Comparison of ENCODE assay signal across 9 cellular contexts in the genomic region with DNA sequence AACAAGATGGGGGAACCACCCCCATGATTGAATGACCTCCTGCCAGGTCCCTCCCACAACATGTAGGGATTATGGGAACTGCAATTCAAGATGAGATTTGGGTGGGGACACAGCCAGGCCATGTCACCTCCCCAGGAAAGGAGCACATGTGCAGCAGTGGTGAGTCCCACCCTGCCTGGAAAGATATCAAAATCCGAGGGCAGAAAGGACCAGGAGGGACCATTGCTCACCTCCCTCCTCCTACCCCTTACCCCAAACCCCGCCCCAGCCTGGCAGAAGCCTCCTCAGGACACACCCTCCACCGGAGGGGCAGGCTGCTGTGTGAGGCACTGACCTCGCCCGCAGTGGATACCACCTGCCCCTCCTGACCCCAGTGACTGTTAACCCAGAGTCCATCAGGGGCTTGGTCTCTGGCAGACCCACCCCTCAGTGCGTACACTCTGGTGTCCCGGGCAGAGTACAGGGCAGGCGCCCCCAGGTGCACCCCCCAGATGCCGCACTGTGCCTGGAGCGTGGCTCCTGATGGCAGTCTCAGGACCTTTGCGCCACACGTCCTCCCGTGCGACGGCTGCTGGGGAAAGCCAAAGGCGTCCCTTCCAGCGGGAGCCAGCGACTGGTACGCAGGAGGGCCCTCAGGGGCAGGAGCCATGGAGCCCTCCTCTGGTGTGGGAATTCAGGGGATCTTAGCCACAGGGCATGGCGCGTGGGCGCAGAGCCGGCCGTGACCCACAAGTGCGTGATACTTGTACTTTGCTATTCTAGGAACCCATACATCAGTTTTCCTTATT. TPM values are rescaled to one million over a fixed set of nuclear protein-coding genes. Genes with fewer than 3 reads are reported as not detected.
A peak's percentile ranks its signal among the peaks of the same experiment; 100 is the strongest.
DNase-seq lines count a peak whose midpoint lies in the region; ATAC-seq and TF ChIP-seq lines count a peak whose summit lies in the region.
"Had no signal": no experiment of that assay in that cellular context is flagged by ENCODE, and none has a peak within 500 bp of the region (broad histone marks: within the 10 kb centered on the region; RNA-seq: fewer than 3 reads in every experiment).

No MANE protein-coding gene starts in this region.

- peaks cover 37 to 90% (median 78%) of the 10 kb centered on the region in 11 experiments for H4K20me1 ChIP-seq in BLaER1 treated with 17β-estradiol and CSF1 and Interleukin-3, amounts not matched to agents 10 nM and 100 nM

- TF ChIP-seq CTCF in esophagus muscularis mucosa (IDR thresholded peaks at IDR 0.05) (no peak), ovary (IDR thresholded peaks at IDR 0.05) (no peak)

- peaks cover 38 to 57% (median 47%) of the 10 kb centered on the region in 10 experiments for H3K4me1 ChIP-seq in BLaER1 treated with 17β-estradiol and CSF1 and Interleukin-3, amounts not matched to agents 10 nM and 100 nM
- H3K4me1 ChIP-seq in esophagus muscularis mucosa (peaks cover 5 to 30% (median 14%) of the 10 kb centered on the region in 4 donors), ovary (ENCODE audit: insufficient read depth) (no peaks in the 10 kb centered on the region)

- TF ChIP-seq POLR2A in esophagus muscularis mucosa (IDR thresholded peaks at IDR 0.05; ENCODE audit: low read depth) (no peak), ovary (IDR thresholded peaks at IDR 0.05) (no peak)

- no peak for TF ChIP-seq EP300 in esophagus muscularis mucosa (IDR thresholded peaks at IDR 0.05)
- TF ChIP-seq EP300 in ovary (IDR thresholded peaks at IDR 0.05): no peak

- no peak overlapping the region for H3K4me3 ChIP-seq in BLaER1 treated with 17β-estradiol and CSF1 and Interleukin-3, amounts not matched to agents 10 nM and 100 nM
- H3K4me3 ChIP-seq in MG63 (no peak overlapping the region), esophagus muscularis mucosa (no peak overlapping the region), ovary (no peak overlapping the region)

- intact Hi-C loops in esophagus muscularis mucosa (cut with DNase I) (no loop called here), ovary (cut with DNase I) (loop anchor here in 1 of 4 donors (10.0 kb wide), 1 partner anchor 45 kb away; the partner anchor contains the start of gene RRP1)

- H3K27ac ChIP-seq in BLaER1 treated with 17β-estradiol and CSF1 and Interleukin-3, amounts not matched to agents 10 nM and 100 nM: no peak overlapping the region
- H3K27ac ChIP-seq in esophagus muscularis mucosa (replicated peaks in 1 of 4) (peak overlapping the region; percentile 40 to 73 (median 65)), ovary (peak overlapping the region; percentile 70 to 89)

- H3K4me2 ChIP-seq in BLaER1 treated with 17β-estradiol and CSF1 and Interleukin-3, amounts not matched to agents 10 nM and 100 nM: peak overlapping the region in 10 of 11 experiments; percentile 15 to 62 (median 46); a peak in 18 of 22 replicates

- peak; percentile 44 for DNase-seq in MG63
- no peak for DNase-seq in esophagus muscularis mucosa (ENCODE audit: extremely low spot score)
- DNase-seq in ovary: peak in 2 of 5 donors; percentile 39 to 48
- no peak for DNase-seq in DMS153 (lab: John Stamatoyannopoulos, UW)
- DNase-seq: immature natural killer cell had no signal

- peaks cover 0 to 6% (median 0%) of the 10 kb centered on the region in 11 experiments; a peak in 3 of 22 replicates for H3K27me3 ChIP-seq in BLaER1 treated with 17β-estradiol and CSF1 and Interleukin-3, amounts not matched to agents 10 nM and 100 nM
- H3K27me3 ChIP-seq in MG63 (no peaks in the 10 kb centered on the region), esophagus muscularis mucosa (no peaks in the 10 kb centered on the region), ovary (no peaks in the 10 kb centered on the region)

- peaks cover 0 to 12% (median 0%) of the 10 kb centered on the region in 11 experiments; a peak in 6 of 22 replicates for H3K9me3 ChIP-seq in BLaER1 treated with 17β-estradiol and CSF1 and Interleukin-3, amounts not matched to agents 10 nM and 100 nM (replicated peaks in 1 of 11)
- H3K9me3 ChIP-seq in MG63: no peaks in the 10 kb centered on the region
- H3K9me3 ChIP-seq in esophagus muscularis mucosa: no peaks in the 10 kb centered on the region
- no peaks in the 10 kb centered on the region for H3K9me3 ChIP-seq in ovary

- WGBS in esophagus muscularis mucosa: 88% methylated on average over 12 of the region's 25 CpGs
- 83 to 87% (median 86%) methylated on average over 25 of the region's 25 CpGs for WGBS in ovary, 3 donors

- no peak for ATAC-seq in HG03342 (IDR thresholded peaks at IDR 0.05; ENCODE audit: unreplicated experiment)
- no peak for ATAC-seq in HG03175 (IDR thresholded peaks at IDR 0.05; ENCODE audit: unreplicated experiment)
- no peak for ATAC-seq in GM21390 (IDR thresholded peaks at IDR 0.05; ENCODE audit: unreplicated experiment)

- H3K9ac ChIP-seq in BLaER1 treated with 17β-estradiol and CSF1 and Interleukin-3, amounts not matched to agents 10 nM and 100 nM: no peak overlapping the region

- H3K36me3 ChIP-seq in BLaER1 treated with 17β-estradiol and CSF1 and Interleukin-3, amounts not matched to agents 10 nM and 100 nM: peaks cover 0 to 89% (median 74%) of the 10 kb centered on the region in 11 experiments; a peak in 20 of 22 replicates
- H3K36me3 ChIP-seq in MG63 (peaks cover 45% of the 10 kb centered on the region), esophagus muscularis mucosa (peaks cover 5 to 52% (median 43%) of the 10 kb centered on the region in 4 donors), ovary (no peaks in the 10 kb centered on the region)

RNA-seq across cellular contexts. Expression of gene PDXK, which starts 20.9 kb away (rescaled TPM):
- 49.1 and 119 TPM in 2 replicates for total RNA-seq in MG63 (2014; rRNA removed; shearing (Covaris generic); ENCODE audit: low replicate concordance)
- total RNA-seq in esophagus muscularis mucosa: 10 to 100 TPM; 22.4 to 40.9 (median 31.8) TPM
- 100 to 1,000 TPM in 3 of 7 donors, 10 to 100 TPM in 4; 21.6 to 125 (median 93.3) TPM for total RNA-seq in ovary
- polyA plus RNA-seq in ovary: 10 to 100 TPM; 19.9 to 36.0 TPM

RNA-seq across cellular contexts. Expression of gene CSTB, which starts 36.3 kb away (rescaled TPM):
- total RNA-seq in MG63 (2014; rRNA removed; shearing (Covaris generic); ENCODE audit: low replicate concordance): 5.5 and 11.1 TPM in 2 replicates
- total RNA-seq in esophagus muscularis mucosa (10 to 100 TPM in 1 of 4 donors, 1 to 10 TPM in 3; 5.0 to 21.1 (median 8.1) TPM), ovary (10 to 100 TPM in 6 of 7 donors, 1 to 10 TPM in 1; 7.2 to 58.2 (median 37.4) TPM)
- 10 to 100 TPM; 36.5 to 81.8 TPM for polyA plus RNA-seq in ovary

RNA-seq across cellular contexts. Expression of gene RRP1, which starts 49.5 kb away (rescaled TPM):
- total RNA-seq in MG63 (2014; rRNA removed; shearing (Covaris generic); ENCODE audit: low replicate concordance): 72.4 and 109 TPM in 2 replicates
- total RNA-seq in esophagus muscularis mucosa (10 to 100 TPM in 3 of 4 donors, 1 to 10 TPM in 1; 9.1 to 18.9 (median 16.3) TPM), ovary (10 to 100 TPM in 6 of 7 donors, 1 to 10 TPM in 1; 8.5 to 29.3 (median 25.2) TPM)
- 10 to 100 TPM; 11.9 to 12.2 TPM for polyA plus RNA-seq in ovary

Comparison
In these comparisons a context has a peak if more than half of its experiments do, and no peak if none do; other contexts are left out.
1. H3K27ac ChIP-seq: peak in esophagus muscularis mucosa (4 of 4) and ovary (2 of 2); none in BLaER1 treated with 17β-estradiol and CSF1 and Interleukin-3, amounts not matched to agents 10 nM and 100 nM (0 of 11).